In genomic region chr7:24216576-24217116, GRCh38 we compare ENCODE assay signal across 21 cellular contexts.
DNase-seq lines count a peak whose midpoint lies in the region; ATAC-seq and TF ChIP-seq lines count a peak whose summit lies in the region.
"Had no signal": no experiment of that assay in that cellular context is flagged by ENCODE, and none has a peak within 500 bp of the region (broad histone marks: within the 10 kb centered on the region; RNA-seq: fewer than 3 reads in every experiment).

No MANE protein-coding gene starts in this region.

- H3K36me3 ChIP-seq in RWPE2 (ENCODE audit: low read depth), result no peaks in the 10 kb centered on the region
- H3K36me3 ChIP-seq in osteoblast (ENCODE audit: insufficient read depth, low read length), result no peaks in the 10 kb centered on the region
- H3K36me3 ChIP-seq: ascending aorta had no signal

- H3K27me3 ChIP-seq in RWPE2 (ENCODE audit: insufficient read depth, poor library complexity, severe bottlenecking) (no peaks in the 10 kb centered on the region), osteoblast (ENCODE audit: insufficient read depth, low read length) (no peaks in the 10 kb centered on the region)
- H3K27me3 ChIP-seq: ascending aorta, testis had no signal

- DNase-seq in ELR (ENCODE audit: low read depth), result peak; percentile 59
- no peak for DNase-seq in RWPE2 (ENCODE audit: low spot score)
- peak; percentile 16 for DNase-seq in fibroblast of gingiva (ENCODE audit: low read depth)
- peak; percentile 46 for DNase-seq in osteoblast (ENCODE audit: insufficient read length, low spot score, missing footprints)
- DNase-seq in SW 1271 (lab: John Stamatoyannopoulos, UW), result no peak
- DNase-seq: activated CD4-positive, alpha-beta T cell treated with anti-CD3 and anti-CD28 coated beads, Interleukin-2, amount 50 U/mL, for 4 hours; activated naive CD4-positive, alpha-beta T cell; AML-193; DMS79 treated with DMSO at 0.1 percent for 48 hours; NCI-H1092 treated with DMSO at 0.1 percent for 48 hours; NCI-H2081; occipital lobe; right cardiac atrium; stimulated activated CD4-positive, alpha-beta T cell treated with anti-CD3 and anti-CD28 coated beads, Interleukin-15, amount 100 ng/mL, for 24 hours; testis had no signal

- H4K20me1 ChIP-seq in osteoblast (ENCODE audit: insufficient read depth, low read length), result no peaks in the 10 kb centered on the region

- no peak overlapping the region for H3K4me2 ChIP-seq in osteoblast (ENCODE audit: insufficient read depth, low read length)

- H3K4me3 ChIP-seq in RWPE2 (ENCODE audit: severe bottlenecking), result no peak overlapping the region
- H3K4me3 ChIP-seq in osteoblast (ENCODE audit: insufficient read depth, low read length), result no peak overlapping the region
- H3K4me3 ChIP-seq: ascending aorta, K562, testis had no signal

- H3K79me2 ChIP-seq in osteoblast (ENCODE audit: insufficient read depth, low read length), result no peaks in the 10 kb centered on the region

- H2AFZ ChIP-seq in osteoblast (ENCODE audit: low read length), result no peak overlapping the region

- H3K4me1 ChIP-seq in RWPE2 (ENCODE audit: insufficient read depth, poor library complexity, severe bottlenecking) (no peaks in the 10 kb centered on the region), osteoblast (ENCODE audit: insufficient read depth, low read length) (no peaks in the 10 kb centered on the region)
- H3K4me1 ChIP-seq: ascending aorta, testis had no signal

- no peak for TF ChIP-seq CTCF in RWPE2 (IDR thresholded peaks at IDR 0.05; ENCODE audit: poor library complexity, severe bottlenecking)
- no peak for TF ChIP-seq CTCF in osteoblast (IDR thresholded peaks at IDR 0.05; ENCODE audit: extremely low read depth, low read depth, low read length)

- no peaks in the 10 kb centered on the region for H3K9me3 ChIP-seq in RWPE2 (ENCODE audit: severe bottlenecking)
- H3K9me3 ChIP-seq in osteoblast (ENCODE audit: low read depth, low read length), result no peaks in the 10 kb centered on the region
- H3K9me3 ChIP-seq: ascending aorta, testis had no signal

- ATAC-seq in RWPE2 (ENCODE audit: low read depth) (peak; percentile 51; the same call in 2 of the 3 replicates), GM21786 (IDR thresholded peaks at IDR 0.05; ENCODE audit: unreplicated experiment) (no peak), HG03460 (IDR thresholded peaks at IDR 0.05; ENCODE audit: unreplicated experiment) (no peak)
- ATAC-seq: K562; right cardiac atrium; stimulated activated memory B cell treated with anti-CD40 and anti-IgM and Interleukin-4, amounts not matched to agents 10 μg/mL and 1 μg/mL and 100 μg/mL, for 72 hours had no signal

- H3K27ac ChIP-seq in RWPE2 (ENCODE audit: poor library complexity, severe bottlenecking), result no peak overlapping the region
- no peak overlapping the region for H3K27ac ChIP-seq in osteoblast (ENCODE audit: low read depth, low read length)
- H3K27ac ChIP-seq: ascending aorta, RWPE1, testis had no signal

Comparison
In these comparisons a context has a peak if more than half of its experiments do, and no peak if none do; other contexts are left out.
1. DNase-seq: peak in ELR (single experiment), fibroblast of gingiva (single experiment) and osteoblast (single experiment); none in RWPE2 (single experiment) and SW 1271 (0 of 2).